9 cellular contexts compared by ENCODE assay signal in genomic region chr17:82217530-82218204, GRCh38. TPM values are rescaled to one million over a fixed set of nuclear protein-coding genes. Genes with fewer than 3 reads are reported as not detected.
A peak's percentile ranks its signal among the peaks of the same experiment; 100 is the strongest.
DNase-seq lines count a peak whose midpoint lies in the region; ATAC-seq, FAIRE-seq and TF ChIP-seq lines count a peak whose summit lies in the region.
"Had no signal": no experiment of that assay in that cellular context is flagged by ENCODE, and none has a peak within 500 bp of the region (broad histone marks: within the 10 kb centered on the region; RNA-seq: fewer than 3 reads in every experiment).

No MANE protein-coding gene starts in this region.

- 0 out of 2 replicates have a peak overlapping the region, but pooled peaks have one; percentile 25 for H2AFZ ChIP-seq in SK-N-SH (ENCODE audit: low read depth)

- H3K27ac ChIP-seq in SK-N-SH (ENCODE audit: low read depth in 2 of 2, low read length in 1 of 2) (peak overlapping the region; percentile 83 to 94), sigmoid colon (peak overlapping the region; percentile 53 to 76 (median 62))

- H3K4me1 ChIP-seq in SK-N-SH (ENCODE audit: control insufficient read depth in 1 of 2, insufficient read depth in 2 of 2, low read depth in 1 of 2, low read length in 1 of 2), result peaks cover 34 to 35% of the 10 kb centered on the region in 2 experiments
- peaks cover 0 to 27% (median 8%) of the 10 kb centered on the region in 4 donors for H3K4me1 ChIP-seq in sigmoid colon

- TF ChIP-seq POLR2A in sigmoid colon (IDR thresholded peaks at IDR 0.05), result no peak

- POLR2A ChIA-PET in SK-N-SH (lab: Yijun Ruan, JAX), result interaction anchor here (0.6 kb wide), 1 partner anchor 272 kb away, joined by 4 read pairs; no protein-coding TSS in a partner anchor

- H3F3A ChIP-seq in SK-N-SH (replicated peaks; ENCODE audit: insufficient read depth), result peaks cover 29% of the 10 kb centered on the region

- H3K9me3 ChIP-seq in SK-N-SH, result no peaks in the 10 kb centered on the region
- H3K9me3 ChIP-seq in sigmoid colon, result no peaks in the 10 kb centered on the region

- ATAC-seq in GM19467 (IDR thresholded peaks at IDR 0.05; ENCODE audit: unreplicated experiment), result no peak

- WGBS in SK-N-SH (ENCODE audit: low lambda C conversion rate), result 59% methylated on average over 16 of the region's 21 CpGs
- 70 to 73% methylated on average over 21 of the region's 21 CpGs for WGBS in sigmoid colon, 2 donors

- FAIRE-seq in D721Med (lab: Jason Lieb, UNC), result no peak

- DNase-seq in GM03348 (ENCODE audit: low spot score), result peak; percentile 92
- peak; percentile 46 for DNase-seq in SK-N-SH
- DNase-seq in fibroblast of the conjunctiva (ENCODE audit: low read depth), result peak; percentile 56
- DNase-seq in sigmoid colon, result peak; percentile 83
- DNase-seq in D721Med (ENCODE audit: insufficient read length, low spot score), result no peak
- no peak for DNase-seq in DMS79 treated with DMSO at 0.1 percent for 48 hours (lab: John Stamatoyannopoulos, UW)
- no peak for DNase-seq in stimulated activated CD4-positive, alpha-beta T cell treated with anti-CD3 and anti-CD28 coated beads, Interleukin-4, amount 100 ng/mL, for 1 hour
- DNase-seq: activated naive CD4-positive, alpha-beta T cell treated with anti-CD3 and anti-CD28 coated beads for 36 hours had no signal

- intact Hi-C loops in sigmoid colon (cut with DNase I), result no loop called here

- no peaks in the 10 kb centered on the region for H3K9me2 ChIP-seq in SK-N-SH

- H3K4me2 ChIP-seq in SK-N-SH, result peak overlapping the region; percentile 68

- CTCF ChIA-PET in SK-N-SH (lab: Yijun Ruan, JAX), result interaction anchor here (1.2 to 6.4 kb wide), 2 partner anchors 12 to 19 kb away, joined by 5 to 45 read pairs; no protein-coding TSS in a partner anchor

- H3K9ac ChIP-seq in SK-N-SH, result peak overlapping the region; percentile 70

- H4K20me1 ChIP-seq in SK-N-SH (ENCODE audit: insufficient read depth), result no peaks in the 10 kb centered on the region

- TF ChIP-seq CTCF in SK-N-SH (IDR thresholded peaks at IDR 0.05) (no peak), sigmoid colon (IDR thresholded peaks at IDR 0.05) (no peak), D721Med (IDR thresholded peaks at IDR 0.05; ENCODE audit: insufficient read depth, missing control alignments) (no peak)

- H3K4me3 ChIP-seq in SK-N-SH (ENCODE audit: low read depth in 2 of 2, low read length in 1 of 2) (no peak overlapping the region), sigmoid colon (no peak overlapping the region)

- no peak for TF ChIP-seq RAD21 in SK-N-SH (IDR thresholded peaks at IDR 0.05; ENCODE audit: low read length)

- H3K27me3 ChIP-seq in SK-N-SH (ENCODE audit: insufficient read depth), result no peaks in the 10 kb centered on the region
- H3K27me3 ChIP-seq in sigmoid colon, result no peaks in the 10 kb centered on the region

- peaks cover 19% of the 10 kb centered on the region; the same call in 1 of the 2 replicates for H3K79me2 ChIP-seq in SK-N-SH (ENCODE audit: insufficient read depth)

- TF ChIP-seq EP300 in SK-N-SH (IDR thresholded peaks at IDR 0.05; ENCODE audit: borderline replicate concordance in 1 of 2, low read depth in 1 of 2, low read length in 1 of 2), result peak in 1 of 2 experiments; percentile 84; a peak in 1 of 4 replicates
- no peak for TF ChIP-seq EP300 in sigmoid colon (IDR thresholded peaks at IDR 0.05)

- no peaks in the 10 kb centered on the region for H3K36me3 ChIP-seq in SK-N-SH (replicated peaks in 1 of 2; ENCODE audit: control insufficient read depth in 1 of 2, insufficient read depth in 2 of 2, low read length in 1 of 2)
- no peaks in the 10 kb centered on the region for H3K36me3 ChIP-seq in sigmoid colon

TF ChIP-seq in SK-N-SH, 30 proteins besides CTCF, POLR2A, EP300 and RAD21 (continues in another document):
- TF ChIP-seq SIN3A (IDR thresholded peaks at IDR 0.05; ENCODE audit: borderline replicate concordance, low read depth, low read length), result no peak; the same call in 1 of the 2 replicates
- peak; percentile 20 for TF ChIP-seq CHD2 (IDR thresholded peaks at IDR 0.05; ENCODE audit: low read length, partially characterized antibody)
- TF ChIP-seq IRF3 (IDR thresholded peaks at IDR 0.05; ENCODE audit: low read depth, low read length), result no peak
- no peak for TF ChIP-seq GATA2 (CRISPR knock-in tag; IDR thresholded peaks at IDR 0.05)
- TF ChIP-seq FOXM1 (IDR thresholded peaks at IDR 0.05; ENCODE audit: low read depth), result no peak; the same call in 1 of the 2 replicates
- TF ChIP-seq TAF1 (IDR thresholded peaks at IDR 0.05; ENCODE audit: borderline replicate concordance, low read depth, low read length), result peak; percentile 30; the same call in 1 of the 2 replicates
- TF ChIP-seq USF2 (IDR thresholded peaks at IDR 0.05; ENCODE audit: borderline replicate concordance, low read depth, low read length), result no peak
- TF ChIP-seq RCOR1 (IDR thresholded peaks at IDR 0.05; ENCODE audit: low read length), result no peak
- TF ChIP-seq MAX (IDR thresholded peaks at IDR 0.05; ENCODE audit: low read depth), result peak; percentile 82
- peak; percentile 49; the same call in 1 of the 2 replicates for TF ChIP-seq POLR2AphosphoS5 (IDR thresholded peaks at IDR 0.05; ENCODE audit: low read depth, low read length)
- no peak for TF ChIP-seq FOXJ3 (CRISPR knock-in tag; IDR thresholded peaks at IDR 0.05)
- TF ChIP-seq TEAD4 (IDR thresholded peaks at IDR 0.05; ENCODE audit: borderline replicate concordance, insufficient read depth), result peak; percentile 85; the same call in 1 of the 2 replicates
- peak; percentile 51; the same call in 1 of the 2 replicates for TF ChIP-seq PBX3 (IDR thresholded peaks at IDR 0.05)
- TF ChIP-seq GABPA (IDR thresholded peaks at IDR 0.05; ENCODE audit: low read depth), result no peak; the same call in 1 of the 2 replicates
- TF ChIP-seq NFIC (IDR thresholded peaks at IDR 0.05; ENCODE audit: borderline replicate concordance), result no peak; the same call in 1 of the 2 replicates
- TF ChIP-seq EZH2phosphoT487 (IDR thresholded peaks at IDR 0.05; ENCODE audit: borderline replicate concordance, low read depth), result no peak
- TF ChIP-seq RXRA (IDR thresholded peaks at IDR 0.05; ENCODE audit: borderline replicate concordance, low read depth), result no peak
- TF ChIP-seq JUND (IDR thresholded peaks at IDR 0.05), result no peak; the same call in 1 of the 2 replicates
- TF ChIP-seq NRF1 (IDR thresholded peaks at IDR 0.05; ENCODE audit: low read depth, low read length), result no peak
- TF ChIP-seq ELF1 (IDR thresholded peaks at IDR 0.05), result no peak
- no peak for TF ChIP-seq MXI1 (IDR thresholded peaks at IDR 0.05; ENCODE audit: low read depth, low read length)
- TF ChIP-seq FOSL2 (IDR thresholded peaks at IDR 0.05; ENCODE audit: borderline replicate concordance, low read depth), result peak; percentile 95; the same call in 1 of the 2 replicates
- no peak for TF ChIP-seq MEF2A (IDR thresholded peaks at IDR 0.05; ENCODE audit: borderline replicate concordance, low read depth)

RNA-seq across cellular contexts. Expression of gene CCDC57, which starts 5.0 kb away (rescaled TPM):
- polyA plus RNA-seq in SK-N-SH (2012; rRNA removed), result 68.6 and 82.9 TPM in 2 replicates
- 11.2 and 17.5 TPM in 2 replicates for polyA plus RNA-seq in SK-N-SH (2012; cell fraction: cytosol; rRNA removed)
- 417 and 423 TPM in 2 replicates for polyA plus RNA-seq in SK-N-SH (2012; cell fraction: nucleus; rRNA removed)
- total RNA-seq in sigmoid colon, result 10 to 100 TPM; 13.3 to 34.1 (median 20.8) TPM
- 10 to 100 TPM; 17.4 to 47.8 (median 25.4) TPM for polyA plus RNA-seq in sigmoid colon

RNA-seq across cellular contexts. Expression of gene SLC16A3, which starts 11.2 kb away (rescaled TPM):
- polyA plus RNA-seq in SK-N-SH (2012; rRNA removed) (68.8 and 70.7 TPM in 2 replicates), sigmoid colon (100 to 1,000 TPM in 1 of 3 donors, 10 to 100 TPM in 2; 10.8 to 140 (median 37.9) TPM)
- 25.2 and 42.6 TPM in 2 replicates for polyA plus RNA-seq in SK-N-SH (2012; cell fraction: cytosol; rRNA removed)
- 38.5 and 58.7 TPM in 2 replicates for polyA plus RNA-seq in SK-N-SH (2012; cell fraction: nucleus; rRNA removed)
- total RNA-seq in sigmoid colon, result 10 to 100 TPM in 3 of 4 donors, 1 to 10 TPM in 1; 9.6 to 19.7 (median 11.6) TPM

RNA-seq across cellular contexts. Expression of gene CSNK1D, which starts 55.8 kb away (rescaled TPM):
- polyA plus RNA-seq in SK-N-SH (2012; rRNA removed), result 133 and 216 TPM in 2 replicates
- 121 and 170 TPM in 2 replicates for polyA plus RNA-seq in SK-N-SH (2012; cell fraction: cytosol; rRNA removed)
- 670 and 707 TPM in 2 replicates for polyA plus RNA-seq in SK-N-SH (2012; cell fraction: nucleus; rRNA removed)
- total RNA-seq in sigmoid colon, result 10 to 100 TPM; 45.1 to 61.2 (median 48.9) TPM
- 100 to 1,000 TPM in 1 of 3 donors, 10 to 100 TPM in 2; 55.9 to 142 (median 86.2) TPM for polyA plus RNA-seq in sigmoid colon

Comparison
In these comparisons a context has a peak if more than half of its experiments do, and no peak if none do; other contexts are left out.
1. DNase-seq: peak in GM03348 (single experiment), SK-N-SH (single experiment), fibroblast of the conjunctiva (single experiment) and sigmoid colon (single experiment); none in D721Med (single experiment), DMS79 treated with DMSO at 0.1 percent for 48 hours (single experiment) and stimulated activated CD4-positive, alpha-beta T cell treated with anti-CD3 and anti-CD28 coated beads, Interleukin-4, amount 100 ng/mL, for 1 hour (single experiment).